Comparison of ENCODE assay signal across 24 cellular contexts in the genomic region with DNA sequence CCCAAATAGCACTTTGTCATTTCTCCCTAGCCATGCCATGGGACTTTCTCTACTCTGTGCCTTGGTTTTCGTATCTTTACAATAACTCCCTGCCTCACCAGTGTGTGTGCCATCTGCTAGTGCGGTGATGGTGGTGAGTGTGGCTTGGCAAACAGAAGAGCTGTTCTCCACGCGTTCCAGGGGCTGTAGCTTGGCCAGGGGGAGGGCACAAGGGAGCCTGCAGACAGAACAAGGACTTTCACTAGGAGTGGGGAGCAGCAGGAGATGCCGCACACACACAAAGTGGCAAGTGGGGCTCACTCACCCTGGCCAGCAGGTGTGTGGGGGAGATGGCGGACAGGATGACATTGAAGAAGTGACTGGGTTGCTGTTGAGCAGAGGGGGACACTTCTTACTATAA.
"Had no signal": no experiment of that assay in that cellular context is flagged by ENCODE, and none has a peak within 500 bp of the region (broad histone marks: within the 10 kb centered on the region; RNA-seq: fewer than 3 reads in every experiment).

No MANE protein-coding gene starts in this region.

- H3K27me3 ChIP-seq: adrenal gland, gastroesophageal sphincter, hepatocyte, pancreas, right atrium auricular region, suprapubic skin, tibial artery had no signal

- H3K4me1 ChIP-seq: adrenal gland, gastroesophageal sphincter, pancreas, right atrium auricular region, suprapubic skin, tibial artery had no signal

- H3K9me3 ChIP-seq: adrenal gland, pancreas, suprapubic skin had no signal

- H3K36me3 ChIP-seq: adrenal gland, gastroesophageal sphincter, pancreas, right atrium auricular region, suprapubic skin, tibial artery had no signal

- H3K27ac ChIP-seq: adrenal gland, gastroesophageal sphincter, hepatocyte, pancreas, right atrium auricular region, suprapubic skin, tibial artery, VCaP had no signal

- ATAC-seq: effector memory CD8-positive, alpha-beta T cell; gastroesophageal sphincter; left ventricle myocardium superior; pancreas had no signal

- H3K4me3 ChIP-seq: adrenal gland, gastroesophageal sphincter, hepatocyte, pancreas, right atrium auricular region, suprapubic skin, tibial artery had no signal

- DNase-seq: activated CD4-positive, alpha-beta T cell treated with anti-CD3 and anti-CD28 coated beads for 4 hours; activated CD4-positive, alpha-beta T cell treated with anti-CD3 and anti-CD28 coated beads, Interleukin-2, amount 50 U/mL, for 48 hours; activated CD8-positive, alpha-beta memory T cell treated with anti-CD3 and anti-CD28 coated beads for 24 hours; activated CD8-positive, alpha-beta memory T cell treated with anti-CD3 and anti-CD28 coated beads, Interleukin-2, amount 50 U/mL, for 4 hours; activated effector memory CD4-positive, alpha-beta T cell treated with anti-CD3 and anti-CD28 coated beads, Interleukin-2, amount 50 U/mL, for 16 hours; activated naive CD4-positive, alpha-beta T cell treated with anti-CD3 and anti-CD28 coated beads for 36 hours; activated naive CD8-positive, alpha-beta T cell treated with anti-CD3 and anti-CD28 coated beads for 36 hours; activated T-cell treated with anti-CD3 and anti-CD28 coated beads, Interleukin-2, amount 50 U/mL, for 1 hour; adrenal gland; caudate nucleus; cortex of kidney; effector memory CD8-positive, alpha-beta T cell; left cardiac atrium; left ventricle myocardium superior; naive B cell; nephron progenitor cell; pancreas; stimulated activated naive CD4-positive, alpha-beta T cell had no signal
